Comparison of ENCODE assay signal across 2 cellular contexts in the genomic region with DNA sequence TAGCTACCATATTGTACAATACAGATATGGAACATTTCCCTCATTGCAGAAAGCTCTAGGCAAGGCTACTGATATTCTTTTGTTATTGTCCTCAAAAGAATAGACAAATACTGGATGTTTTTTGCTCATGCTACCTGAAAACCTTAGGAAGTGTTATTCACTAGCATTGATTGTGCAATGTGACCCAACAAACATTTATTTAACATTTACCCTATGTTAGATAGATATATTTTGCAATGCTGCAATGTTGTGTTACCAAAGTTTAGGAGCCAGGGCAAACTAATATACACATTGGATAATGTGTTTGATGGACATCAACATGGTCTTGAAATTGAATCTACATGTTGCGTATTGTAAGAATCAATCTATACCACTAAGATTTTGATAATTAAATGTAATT.
TF ChIP-seq lines count a peak whose summit lies in the region.

No MANE protein-coding gene starts in this region.

TF ChIP-seq in HCT116, 20 proteins besides CTCF, POLR2A, EP300 and RAD21 (continued from another document):
- TF ChIP-seq, protein P1, sequence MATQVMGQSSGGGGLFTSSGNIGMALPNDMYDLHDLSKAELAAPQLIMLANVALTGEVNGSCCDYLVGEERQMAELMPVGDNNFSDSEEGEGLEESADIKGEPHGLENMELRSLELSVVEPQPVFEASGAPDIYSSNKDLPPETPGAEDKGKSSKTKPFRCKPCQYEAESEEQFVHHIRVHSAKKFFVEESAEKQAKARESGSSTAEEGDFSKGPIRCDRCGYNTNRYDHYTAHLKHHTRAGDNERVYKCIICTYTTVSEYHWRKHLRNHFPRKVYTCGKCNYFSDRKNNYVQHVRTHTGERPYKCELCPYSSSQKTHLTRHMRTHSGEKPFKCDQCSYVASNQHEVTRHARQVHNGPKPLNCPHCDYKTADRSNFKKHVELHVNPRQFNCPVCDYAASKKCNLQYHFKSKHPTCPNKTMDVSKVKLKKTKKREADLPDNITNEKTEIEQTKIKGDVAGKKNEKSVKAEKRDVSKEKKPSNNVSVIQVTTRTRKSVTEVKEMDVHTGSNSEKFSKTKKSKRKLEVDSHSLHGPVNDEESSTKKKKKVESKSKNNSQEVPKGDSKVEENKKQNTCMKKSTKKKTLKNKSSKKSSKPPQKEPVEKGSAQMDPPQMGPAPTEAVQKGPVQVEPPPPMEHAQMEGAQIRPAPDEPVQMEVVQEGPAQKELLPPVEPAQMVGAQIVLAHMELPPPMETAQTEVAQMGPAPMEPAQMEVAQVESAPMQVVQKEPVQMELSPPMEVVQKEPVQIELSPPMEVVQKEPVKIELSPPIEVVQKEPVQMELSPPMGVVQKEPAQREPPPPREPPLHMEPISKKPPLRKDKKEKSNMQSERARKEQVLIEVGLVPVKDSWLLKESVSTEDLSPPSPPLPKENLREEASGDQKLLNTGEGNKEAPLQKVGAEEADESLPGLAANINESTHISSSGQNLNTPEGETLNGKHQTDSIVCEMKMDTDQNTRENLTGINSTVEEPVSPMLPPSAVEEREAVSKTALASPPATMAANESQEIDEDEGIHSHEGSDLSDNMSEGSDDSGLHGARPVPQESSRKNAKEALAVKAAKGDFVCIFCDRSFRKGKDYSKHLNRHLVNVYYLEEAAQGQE (IDR thresholded peaks at IDR 0.05; ENCODE audit: low read depth), result no peak
- TF ChIP-seq, protein P2, sequence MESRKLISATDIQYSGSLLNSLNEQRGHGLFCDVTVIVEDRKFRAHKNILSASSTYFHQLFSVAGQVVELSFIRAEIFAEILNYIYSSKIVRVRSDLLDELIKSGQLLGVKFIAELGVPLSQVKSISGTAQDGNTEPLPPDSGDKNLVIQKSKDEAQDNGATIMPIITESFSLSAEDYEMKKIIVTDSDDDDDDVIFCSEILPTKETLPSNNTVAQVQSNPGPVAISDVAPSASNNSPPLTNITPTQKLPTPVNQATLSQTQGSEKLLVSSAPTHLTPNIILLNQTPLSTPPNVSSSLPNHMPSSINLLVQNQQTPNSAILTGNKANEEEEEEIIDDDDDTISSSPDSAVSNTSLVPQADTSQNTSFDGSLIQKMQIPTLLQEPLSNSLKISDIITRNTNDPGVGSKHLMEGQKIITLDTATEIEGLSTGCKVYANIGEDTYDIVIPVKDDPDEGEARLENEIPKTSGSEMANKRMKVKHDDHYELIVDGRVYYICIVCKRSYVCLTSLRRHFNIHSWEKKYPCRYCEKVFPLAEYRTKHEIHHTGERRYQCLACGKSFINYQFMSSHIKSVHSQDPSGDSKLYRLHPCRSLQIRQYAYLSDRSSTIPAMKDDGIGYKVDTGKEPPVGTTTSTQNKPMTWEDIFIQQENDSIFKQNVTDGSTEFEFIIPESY (IDR thresholded peaks at IDR 0.05; ENCODE audit: extremely low read depth, insufficient replicate concordance, low read length), result no peak
- no peak for TF ChIP-seq SRF (IDR thresholded peaks at IDR 0.05; ENCODE audit: low read depth)
- no peak for TF ChIP-seq EGR1 (IDR thresholded peaks at IDR 0.05; ENCODE audit: low read depth)
- no peak for TF ChIP-seq CEBPB (IDR thresholded peaks at IDR 0.05; ENCODE audit: low read depth)
TF ChIP-seq in HCT116: peak in this region for 0.

TF ChIP-seq in liver, 16 proteins besides CTCF, POLR2A, EP300 and RAD21 (continued from another document):
- TF ChIP-seq, protein P3, sequence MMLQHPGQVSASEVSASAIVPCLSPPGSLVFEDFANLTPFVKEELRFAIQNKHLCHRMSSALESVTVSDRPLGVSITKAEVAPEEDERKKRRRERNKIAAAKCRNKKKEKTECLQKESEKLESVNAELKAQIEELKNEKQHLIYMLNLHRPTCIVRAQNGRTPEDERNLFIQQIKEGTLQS (IDR thresholded peaks at IDR 0.05), result no peak
- TF ChIP-seq, protein P4, sequence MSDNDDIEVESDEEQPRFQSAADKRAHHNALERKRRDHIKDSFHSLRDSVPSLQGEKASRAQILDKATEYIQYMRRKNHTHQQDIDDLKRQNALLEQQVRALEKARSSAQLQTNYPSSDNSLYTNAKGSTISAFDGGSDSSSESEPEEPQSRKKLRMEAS (IDR thresholded peaks at IDR 0.05), result peak; percentile 24
- no peak for TF ChIP-seq SP1 (IDR thresholded peaks at IDR 0.05)
- TF ChIP-seq, protein P1 (IDR thresholded peaks at IDR 0.05), result no peak
- no peak for TF ChIP-seq HNF4G (IDR thresholded peaks at IDR 0.05)
